ENCODE assay signal across 28 cellular contexts in genomic region chrX:13927175-13927574, GRCh38.
"Had no signal": no experiment of that assay in that cellular context is flagged by ENCODE, and none has a peak within 500 bp of the region (broad histone marks: within the 10 kb centered on the region; RNA-seq: fewer than 3 reads in every experiment).

No MANE protein-coding gene starts in this region.

- DNase-seq: activated CD4-positive, alpha-beta T cell treated with anti-CD3 and anti-CD28 coated beads for 36 hours; activated CD4-positive, alpha-beta T cell treated with anti-CD3 and anti-CD28 coated beads, Interleukin-2, amount 10 ng/mL, durations not matched to agents 7 days and 5 days; activated CD4-positive, alpha-beta T cell treated with anti-CD3 and anti-CD28 coated beads, Interleukin-2, amount 50 U/mL, for 48 hours; activated CD8-positive, alpha-beta T cell treated with anti-CD3 and anti-CD28 coated beads, Interleukin-2, amount 10 ng/mL, durations not matched to agents 7 days and 5 days; activated gamma-delta T cell; activated naive CD4-positive, alpha-beta T cell treated with Interleukin-2 at 50 U/mL for 16 hours; activated T-cell treated with anti-CD3 and anti-CD28 coated beads, Interleukin-2, amount 50 U/mL, for 24 hours; adrenal gland; brain microvascular endothelial cell; central memory CD4-positive, alpha-beta T cell; Karpas-422; NCI-H1105; NCI-H1417 treated with DMSO at 0.1 percent for 48 hours; NCI-H187 treated with DMSO at 0.1 percent for 48 hours; NCI-H2081; NCI-H345; NCI-H524 treated with DMSO at 0.1 percent for 48 hours; PC-3; Peyer's patch; RPMI8226; SHP77 treated with DMSO at 0.1 percent for 48 hours; SK-N-SH had no signal

- H3K9me3 Mint-ChIP-seq: activated CD4-positive, alpha-beta T cell treated with anti-CD3 and anti-CD28 coated beads, Interleukin-2, amount 10 ng/mL, durations not matched to agents 7 days and 5 days; activated naive CD4-positive, alpha-beta T cell treated with anti-CD3 and anti-CD28 coated beads, Interleukin-2, amount 50 U/mL, for 72 hours; activated T-cell treated with anti-CD3 and anti-CD28 coated beads, Interleukin-2, amount 50 U/mL, for 24 hours; activated T-helper 2 cell treated with anti-CD3 and anti-CD28 coated beads, Interferon-gamma antibody, Interleukin-2, Interleukin-4, amounts not matched to agents 10 μg/mL and 5 μg/mL and 100 μg/mL, durations not matched to agents 14 hours and 24 hours and 36 hours; T-helper 1 cell treated with Interleukin-12 subunit alpha and Interleukin-12 subunit beta and Interleukin-4 antibody, amounts not matched to agents 30 μg/mL and 1 μg/mL, for 36 hours; T-helper 2 cell treated with Interferon-gamma antibody and Interleukin-4, amounts not matched to agents 5 μg/mL and 100 μg/mL, for 36 hours had no signal

- H3K4me3 ChIP-seq: adrenal gland, Peyer's patch, SJSA1 had no signal

- H3K27ac ChIP-seq: adrenal gland, brain microvascular endothelial cell, Peyer's patch, SJSA1 had no signal

- H3K27me3 ChIP-seq: brain microvascular endothelial cell, Peyer's patch, SJSA1 had no signal

- H3K4me1 Mint-ChIP-seq: activated CD4-positive, alpha-beta T cell treated with anti-CD3 and anti-CD28 coated beads for 36 hours; activated CD4-positive, alpha-beta T cell treated with anti-CD3 and anti-CD28 coated beads, Interleukin-2, amount 10 ng/mL, durations not matched to agents 7 days and 5 days had no signal

- H3K36me3 Mint-ChIP-seq: activated naive CD4-positive, alpha-beta T cell treated with anti-CD3 and anti-CD28 coated beads, Interleukin-2, amount 50 U/mL, for 72 hours had no signal

- H3K27ac Mint-ChIP-seq: activated CD4-positive, alpha-beta T cell treated with anti-CD3 and anti-CD28 coated beads for 36 hours; activated CD4-positive, alpha-beta T cell treated with anti-CD3 and anti-CD28 coated beads, Interleukin-2, amount 10 ng/mL, durations not matched to agents 7 days and 5 days; activated CD8-positive, alpha-beta T cell treated with anti-CD3 and anti-CD28 coated beads, Interleukin-2, amount 10 ng/mL, durations not matched to agents 7 days and 5 days; activated naive CD4-positive, alpha-beta T cell treated with anti-CD3 and anti-CD28 coated beads, Interleukin-2, amount 50 U/mL, for 72 hours; activated T-cell treated with anti-CD3 and anti-CD28 coated beads, Interleukin-2, amount 50 U/mL, for 24 hours; activated T-helper 2 cell treated with anti-CD3 and anti-CD28 coated beads, Interferon-gamma antibody, Interleukin-2, Interleukin-4, amounts not matched to agents 10 μg/mL and 5 μg/mL and 100 μg/mL, durations not matched to agents 14 hours and 24 hours and 36 hours; T-helper 1 cell treated with Interleukin-12 subunit alpha and Interleukin-12 subunit beta and Interleukin-4 antibody, amounts not matched to agents 30 μg/mL and 1 μg/mL, for 36 hours; T-helper 2 cell treated with Interferon-gamma antibody and Interleukin-4, amounts not matched to agents 5 μg/mL and 100 μg/mL, for 36 hours had no signal

- ATAC-seq: activated CD4-positive, alpha-beta T cell treated with anti-CD3 and anti-CD28 coated beads for 36 hours; activated CD4-positive, CD25-positive, alpha-beta regulatory T cell treated with anti-CD3 and anti-CD28 coated beads, Interleukin-2, amount 50 U/mL, for 24 hours; activated CD8-positive, alpha-beta T cell treated with anti-CD3 and anti-CD28 coated beads, Interleukin-2, amount 10 ng/mL, durations not matched to agents 7 days and 5 days; activated naive CD4-positive, alpha-beta T cell treated with anti-CD3 and anti-CD28 coated beads, Interleukin-2, amount 50 U/mL, for 72 hours; PC-3 had no signal

- H3K4me3 Mint-ChIP-seq: activated CD4-positive, alpha-beta T cell treated with anti-CD3 and anti-CD28 coated beads for 36 hours; activated CD4-positive, alpha-beta T cell treated with anti-CD3 and anti-CD28 coated beads, Interleukin-2, amount 10 ng/mL, durations not matched to agents 7 days and 5 days; activated CD8-positive, alpha-beta T cell treated with anti-CD3 and anti-CD28 coated beads, Interleukin-2, amount 10 ng/mL, durations not matched to agents 7 days and 5 days; activated T-cell treated with anti-CD3 and anti-CD28 coated beads, Interleukin-2, amount 50 U/mL, for 24 hours; T-helper 1 cell treated with Interleukin-12 subunit alpha and Interleukin-12 subunit beta and Interleukin-4 antibody, amounts not matched to agents 30 μg/mL and 1 μg/mL, for 36 hours; T-helper 2 cell treated with Interferon-gamma antibody and Interleukin-4, amounts not matched to agents 5 μg/mL and 100 μg/mL, for 36 hours had no signal

- H3K9ac ChIP-seq: SK-N-SH had no signal

- H3K4me1 ChIP-seq: adrenal gland, Peyer's patch, SJSA1 had no signal

- H3K9me3 ChIP-seq: adrenal gland, Peyer's patch, SJSA1, SK-N-SH had no signal

- H3K36me3 ChIP-seq: adrenal gland, brain microvascular endothelial cell, Peyer's patch, SJSA1 had no signal

- H3K4me2 ChIP-seq: SK-N-SH had no signal
